In genomic region chr3:188390347-188390718, GRCh38 we compare ENCODE assay signal across 10 cellular contexts.
A peak's percentile ranks its signal among the peaks of the same experiment; 100 is the strongest.
DNase-seq lines count a peak whose midpoint lies in the region; ATAC-seq, FAIRE-seq and TF ChIP-seq lines count a peak whose summit lies in the region.
"Had no signal": no experiment of that assay in that cellular context is flagged by ENCODE, and none has a peak within 500 bp of the region (broad histone marks: within the 10 kb centered on the region; RNA-seq: fewer than 3 reads in every experiment).

No MANE protein-coding gene starts in this region.

- no peaks in the 10 kb centered on the region for H3K79me2 ChIP-seq in GM12878 (ENCODE audit: control insufficient read depth, insufficient read depth, low read length)

- H4K20me1 ChIP-seq in GM12878 (ENCODE audit: control insufficient read depth, insufficient read depth) = no peaks in the 10 kb centered on the region

- H3K27ac ChIP-seq in GM12878 (ENCODE audit: control insufficient read depth, insufficient read depth) (no peak overlapping the region), rectal smooth muscle tissue (ENCODE audit: low read depth, low read length) (peak overlapping the region; percentile 22)

- POLR2A ChIA-PET in GM12878 (lab: Charles Lee) = no interaction called here

- SMC1A ChIA-PET in GM12878 (lab: Charles Lee; ENCODE audit: uncharacterized antibody, unreplicated experiment) = interaction anchor here (1.0 kb wide), 1 partner anchor 27 kb away, joined by 4 read pairs; no protein-coding TSS in a partner anchor

- no peak for TF ChIP-seq CTCF in GM12878 (IDR thresholded peaks at IDR 0.05 in 2 of 3, conservative IDR thresholded peaks at IDR 0.05 in 1 of 3; ENCODE audit: control insufficient read depth in 2 of 3, extremely low read depth in 1 of 3, insufficient read depth in 1 of 3, low read depth in 3 of 3, low read length in 3 of 3)

- peaks cover 6% of the 10 kb centered on the region; the same call in 1 of the 2 replicates for H3K4me1 ChIP-seq in GM12878 (ENCODE audit: control insufficient read depth, insufficient read depth, low read length)
- H3K4me1 ChIP-seq in rectal smooth muscle tissue (ENCODE audit: control insufficient read depth, insufficient read depth, low read length) = peaks cover 21% of the 10 kb centered on the region

- CTCF ChIA-PET in GM12878 (lab: Yijun Ruan, JAX) = no interaction called here

- BruUV-seq in GM12878 (replicated peaks; lab: Mats Ljungman, UMichigan) = no TSS peak

- in situ Hi-C loops in GM12878 (cut with MboI) = no loop called here

- H3K36me3 ChIP-seq in GM12878 (ENCODE audit: control insufficient read depth in 2 of 2, insufficient read depth in 2 of 2, low read length in 1 of 2) (no peaks in the 10 kb centered on the region), rectal smooth muscle tissue (ENCODE audit: control insufficient read depth, insufficient read depth, low read length) (no peaks in the 10 kb centered on the region)

- WGBS in GM12878 (ENCODE audit: insufficient coverage, insufficient replicate concordance, low lambda C conversion rate, missing lambda C conversion rate) = 49% methylated on average over 4 of the region's 4 CpGs

- H3K27me3 ChIP-seq in GM12878 (replicated peaks in 1 of 2; ENCODE audit: control insufficient read depth in 2 of 2, insufficient read depth in 2 of 2, low read length in 1 of 2) (no peaks in the 10 kb centered on the region; a peak in 1 of 4 replicates), rectal smooth muscle tissue (ENCODE audit: control insufficient read depth, insufficient read depth, low read length) (no peaks in the 10 kb centered on the region)

- H3K4me3 ChIP-seq in GM12878 = no peak overlapping the region
- H3K4me3 ChIP-seq in rectal smooth muscle tissue (ENCODE audit: low read length) = no peak overlapping the region
- H3K4me3 ChIP-seq: K562 had no signal

- TF ChIP-seq EP300 in GM12878 (IDR thresholded peaks at IDR 0.05; ENCODE audit: borderline replicate concordance in 1 of 2, control insufficient read depth in 1 of 2, low read depth in 2 of 2, low read length in 2 of 2) = no peak

- no peak for TF ChIP-seq POLR2A in GM12878 (IDR thresholded peaks at IDR 0.05; ENCODE audit: low read depth, low read length)

- peak overlapping the region; percentile 60 for H3K4me2 ChIP-seq in GM12878 (ENCODE audit: control insufficient read depth, insufficient read depth)

- TF ChIP-seq RAD21 in GM12878 (IDR thresholded peaks at IDR 0.05; ENCODE audit: insufficient read depth, low read depth, low read length) = no peak

- DNase-seq in GM12878 (ENCODE audit: low read depth, low spot score) = no peak
- no peak for DNase-seq in NCI-H2081 treated with DMSO at 0.1 percent for 48 hours (lab: John Stamatoyannopoulos, UW)
- no peak for DNase-seq in NCI-H2227 (lab: John Stamatoyannopoulos, UW; ENCODE audit: unreplicated experiment)
- DNase-seq in NCI-H526 (lab: John Stamatoyannopoulos, UW) = no peak
- DNase-seq in NCI-H146 (lab: John Stamatoyannopoulos, UW) = no peak

- H3K9ac ChIP-seq in GM12878 (ENCODE audit: control insufficient read depth, insufficient read depth, low read length) = no peak overlapping the region
- H3K9ac ChIP-seq in rectal smooth muscle tissue (ENCODE audit: low read length) = no peak overlapping the region

- H2AFZ ChIP-seq in GM12878 (ENCODE audit: control insufficient read depth, low read depth, low read length) = no peak overlapping the region

- ATAC-seq in GM18907 (IDR thresholded peaks at IDR 0.05; ENCODE audit: unreplicated experiment) (peak; percentile 30), HG02840 (IDR thresholded peaks at IDR 0.05; ENCODE audit: low FRiP score, unreplicated experiment) (peak; percentile 30), GM12878 (peak; percentile 36)
- ATAC-seq: K562 had no signal

- FAIRE-seq in GM12878 (lab: Jason Lieb, UNC) = peak; percentile 18
- FAIRE-seq: K562, TTC549 had no signal

- H3K9me3 ChIP-seq in GM12878 (replicated peaks; ENCODE audit: control insufficient read depth, insufficient read depth, low read length) = no peaks in the 10 kb centered on the region; the same call in 2 of the 3 replicates

- RAD21 ChIA-PET in GM12878 (lab: Charles Lee; ENCODE audit: unreplicated experiment) = no interaction called here

- intact Hi-C loops in GM12878 (cut with micrococcal nuclease; ENCODE audit: unreplicated experiment) = no loop called here

TF ChIP-seq in GM12878, 131 proteins besides CTCF, POLR2A, EP300 and RAD21:
- no peak for TF ChIP-seq MEF2A (IDR thresholded peaks at IDR 0.05; ENCODE audit: insufficient read depth, low read depth, low read length)
- no peak for TF ChIP-seq BCLAF1 (IDR thresholded peaks at IDR 0.05)
- no peak for TF ChIP-seq JUNB (IDR thresholded peaks at IDR 0.05)
- no peak for TF ChIP-seq GABPA (IDR thresholded peaks at IDR 0.05; ENCODE audit: low read depth)
